11 cellular contexts compared by ENCODE assay signal in the genomic region with DNA sequence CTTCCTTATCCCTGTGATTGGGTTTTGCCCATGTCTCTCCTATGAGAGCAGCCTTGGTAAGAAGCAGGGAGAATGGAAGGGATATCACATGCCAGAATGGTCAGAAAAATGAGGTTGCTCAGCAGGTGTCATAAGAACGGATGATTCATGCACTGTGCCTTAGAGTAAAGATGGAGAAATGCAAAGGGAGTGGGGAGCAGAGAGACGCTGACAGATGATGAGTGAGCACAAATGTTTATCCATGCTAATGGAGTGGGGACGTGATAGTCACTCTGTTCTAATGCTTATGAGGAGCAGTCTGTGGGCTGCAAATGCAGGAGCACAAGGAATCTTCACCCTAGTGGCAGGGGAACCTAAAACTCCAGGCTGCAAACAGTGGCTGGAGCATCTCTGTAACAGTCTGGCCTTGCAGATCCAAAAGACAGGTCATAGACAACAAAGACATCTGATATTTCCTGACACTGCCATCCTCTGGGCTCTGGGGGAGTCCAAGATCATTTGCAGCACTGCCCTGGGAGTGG.
A peak's percentile ranks its signal among the peaks of the same experiment; 100 is the strongest.
DNase-seq lines count a peak whose midpoint lies in the region; ATAC-seq and TF ChIP-seq lines count a peak whose summit lies in the region.
"Had no signal": no experiment of that assay in that cellular context is flagged by ENCODE, and none has a peak within 500 bp of the region (broad histone marks: within the 10 kb centered on the region; RNA-seq: fewer than 3 reads in every experiment).

No MANE protein-coding gene starts in this region.

- peak overlapping the region; percentile 22; the same call in 1 of the 2 replicates for H3K4ac ChIP-seq in IMR-90 (ENCODE audit: low read depth, low read length)

- H4K5ac ChIP-seq in IMR-90 (ENCODE audit: low read depth, low read length) = no peak overlapping the region

- H3K36me3 Mint-ChIP-seq in Caco-2 (ENCODE audit: insufficient read depth, unreplicated experiment) = no peaks in the 10 kb centered on the region
- H3K36me3 Mint-ChIP-seq: CD4-positive, alpha-beta memory T cell had no signal

- ATAC-seq in IMR-90 (ENCODE audit: low read depth) (peak; percentile 78), GM18517 (IDR thresholded peaks at IDR 0.05; ENCODE audit: unreplicated experiment) (no peak)

- intact Hi-C loops in IMR-90 (cut with micrococcal nuclease) = no loop called here
- intact Hi-C loops in Caco-2 (cut with micrococcal nuclease; ENCODE audit: unreplicated experiment) = no loop called here

- no peak overlapping the region for H3K56ac ChIP-seq in IMR-90 (ENCODE audit: extremely low read depth, insufficient read depth, low read length)

- H2AK9ac ChIP-seq in IMR-90 (replicated peaks; ENCODE audit: low read depth, low read length, poor library complexity) = no peak overlapping the region

- H2AK5ac ChIP-seq in IMR-90 (ENCODE audit: low read depth, low read length) = 0 out of 2 replicates have a peak overlapping the region, but pooled peaks have one; percentile 67

- peak overlapping the region; percentile 66 for H4K91ac ChIP-seq in IMR-90 (ENCODE audit: insufficient read depth, low read depth, low read length)

- H2AFZ ChIP-seq in IMR-90 (replicated peaks; ENCODE audit: low read length, poor library complexity) = no peak overlapping the region

- BruUV-seq in IMR-90 (replicated peaks; lab: Mats Ljungman, UMichigan) (no TSS peak), Caco-2 (replicated peaks; lab: Mats Ljungman, UMichigan) (no TSS peak)

- H3K9me3 ChIP-seq in IMR-90 (ENCODE audit: control insufficient read depth, insufficient read depth, low read length) (no peaks in the 10 kb centered on the region), Caco-2 (no peaks in the 10 kb centered on the region)

- H3K36me3 ChIP-seq in IMR-90 (ENCODE audit: control insufficient read depth, insufficient read depth, low read length) = no peaks in the 10 kb centered on the region
- H3K36me3 ChIP-seq in brain microvascular endothelial cell (replicated peaks) = no peaks in the 10 kb centered on the region
- no peaks in the 10 kb centered on the region for H3K36me3 ChIP-seq in Caco-2 (ENCODE audit: control insufficient read depth, insufficient read depth, low read length)

- 0 out of 4 replicates have a peak overlapping the region, but pooled peaks of 1 of the 2 experiments have one; percentile 31 for H4K8ac ChIP-seq in IMR-90 (ENCODE audit: low read depth in 2 of 2, low read length in 2 of 2)

- dilution Hi-C loops in IMR-90 (cut with HindIII; ENCODE audit: low sequenced_read_pairs, unreplicated experiment) = no loop called here

- TF ChIP-seq CTCF in AG10803 (conservative IDR thresholded peaks at IDR 0.05; ENCODE audit: low read length) (peak; percentile 18; the same call in 1 of the 2 replicates), IMR-90 (conservative IDR thresholded peaks at IDR 0.05; ENCODE audit: low read depth, low read length) (no peak), brain microvascular endothelial cell (IDR thresholded peaks at IDR 0.05; ENCODE audit: low read depth, low read length, missing control alignments) (peak; percentile 19), Caco-2 (IDR thresholded peaks at IDR 0.05; ENCODE audit: insufficient read depth in 1 of 2, low read depth in 1 of 2, low read length in 1 of 2, severe bottlenecking in 1 of 2, unreplicated experiment in 1 of 2) (no peak)

- peaks cover 6% of the 10 kb centered on the region for H3K4me1 Mint-ChIP-seq in Caco-2 (ENCODE audit: low read depth, unreplicated experiment)
- H3K4me1 Mint-ChIP-seq: central memory CD8-positive, alpha-beta T cell had no signal

- in situ Hi-C loops in IMR-90 (cut with MboI; ENCODE audit: low sequenced_read_pairs) (loop anchor here (25.0 kb wide), 2 partner anchors 484 to 634 kb away; partner anchors contain the start of gene LRTM2), brain microvascular endothelial cell (cut with HindIII; ENCODE audit: low pct_ligation_motif_present, low sequenced_read_pairs) (no loop called here)

- no peak overlapping the region for H2BK5ac ChIP-seq in IMR-90 (ENCODE audit: low read depth, low read length, poor library complexity, severe bottlenecking)

- H3K4me3 Mint-ChIP-seq in Caco-2 (ENCODE audit: unreplicated experiment) = no peak overlapping the region
- H3K4me3 Mint-ChIP-seq: CD4-positive, alpha-beta memory T cell; central memory CD8-positive, alpha-beta T cell had no signal

- no peak overlapping the region for H3K27ac ChIP-seq in IMR-90 (ENCODE audit: insufficient read depth, low read length)
- H3K27ac ChIP-seq in brain microvascular endothelial cell = no peak overlapping the region

- H4K20me1 ChIP-seq in IMR-90 (ENCODE audit: insufficient read depth, low read length) = no peaks in the 10 kb centered on the region

- peaks cover 22% of the 10 kb centered on the region for H3K9me1 ChIP-seq in IMR-90 (ENCODE audit: insufficient read depth, low read length)

- H3K27ac Mint-ChIP-seq in Caco-2 (ENCODE audit: unreplicated experiment) = no peak overlapping the region
- H3K27ac Mint-ChIP-seq: CD4-positive, alpha-beta memory T cell had no signal

- no peak overlapping the region; the same call in 1 of the 2 replicates for H3K18ac ChIP-seq in IMR-90 (ENCODE audit: low read depth, low read length)

- no peak for TF ChIP-seq POLR2A in IMR-90 (IDR thresholded peaks at IDR 0.05; ENCODE audit: low read depth, low read length)

- peaks cover 38% of the 10 kb centered on the region for H3K27me3 Mint-ChIP-seq in Caco-2 (ENCODE audit: insufficient read depth, unreplicated experiment)

- H3K79me1 ChIP-seq in IMR-90 (ENCODE audit: low read depth in 1 of 2, low read length in 2 of 2) = peaks cover 0 to 5% of the 10 kb centered on the region in 2 experiments; a peak in 1 of 4 replicates

- H3K4me1 ChIP-seq in IMR-90 (ENCODE audit: control insufficient read depth, insufficient read depth, low read length) (peaks cover 30% of the 10 kb centered on the region), Caco-2 (no peaks in the 10 kb centered on the region)

- H3K4me3 ChIP-seq in AG10803 (ENCODE audit: low read length) = no peak overlapping the region
- no peak overlapping the region for H3K4me3 ChIP-seq in IMR-90 (ENCODE audit: insufficient read depth, low read depth, low read length)
- no peak overlapping the region for H3K4me3 ChIP-seq in brain microvascular endothelial cell (ENCODE audit: low read depth, low read length)
- no peak overlapping the region for H3K4me3 ChIP-seq in Caco-2 (ENCODE audit: low read depth, low read length)

- H3K9ac ChIP-seq in IMR-90 (ENCODE audit: low read depth, low read length) = no peak overlapping the region

- DNase-seq in AG10803 (ENCODE audit: low read depth) (peak; percentile 66), IMR-90 (peak; percentile 89), brain microvascular endothelial cell (peak; percentile 54), left kidney (ENCODE audit: low read depth, low spot score) (peak; percentile 80), HUDEP-2 (lab: John Stamatoyannopoulos, UW; ENCODE audit: unreplicated experiment in 76 of 76) (no peak), Caco-2 (no peak)
- DNase-seq in activated CD4-positive, alpha-beta T cell treated with anti-CD3 and anti-CD28 coated beads for 48 hours = no peak
- DNase-seq: CD4-positive, alpha-beta memory T cell; NCI-H1694 treated with DMSO at 0.1 percent for 48 hours had no signal

- POLR2A ChIA-PET in IMR-90 (lab: Charles Lee; ENCODE audit: unreplicated experiment) (no interaction called here), Caco-2 (lab: Charles Lee) (no interaction called here)

- H3K9me3 Mint-ChIP-seq in Caco-2 (ENCODE audit: unreplicated experiment) = no peaks in the 10 kb centered on the region
- H3K9me3 Mint-ChIP-seq: CD4-positive, alpha-beta memory T cell; central memory CD8-positive, alpha-beta T cell had no signal

- 5% methylated on average over 3 of the region's 3 CpGs; no CpG with 5 or more reads in 1 of the 2 experiments for WGBS in IMR-90 (ENCODE audit: extremely low coverage in 2 of 2, insufficient read length in 1 of 2), 2 experiments

- no peaks in the 10 kb centered on the region for H3K27me3 ChIP-seq in IMR-90 (ENCODE audit: control insufficient read depth, insufficient read depth, low read length)
- no peaks in the 10 kb centered on the region for H3K27me3 ChIP-seq in brain microvascular endothelial cell (replicated peaks)
- no peaks in the 10 kb centered on the region for H3K27me3 ChIP-seq in Caco-2 (replicated peaks; ENCODE audit: control insufficient read depth, insufficient read depth, low read length)

- no peak overlapping the region for H3K4me2 ChIP-seq in IMR-90 (ENCODE audit: low read depth, low read length)

- H3K23ac ChIP-seq in IMR-90 (ENCODE audit: low read depth, low read length) = no peak overlapping the region

- peak overlapping the region; percentile 28 for H2BK120ac ChIP-seq in IMR-90 (ENCODE audit: low read depth, low read length)

- H2BK15ac ChIP-seq in IMR-90 (ENCODE audit: low read depth, low read length) = no peak overlapping the region

- TF ChIP-seq RAD21 in IMR-90 (IDR thresholded peaks at IDR 0.05; ENCODE audit: low read length) = no peak

- H3K14ac ChIP-seq in IMR-90 (replicated peaks; ENCODE audit: low read depth, low read length) = no peak overlapping the region

- CTCF ChIA-PET in IMR-90 (lab: Yijun Ruan, JAX) (no interaction called here), Caco-2 (lab: Charles Lee) (no interaction called here)

- peak overlapping the region; percentile 9; the same call in 1 of the 2 replicates for H2BK20ac ChIP-seq in IMR-90 (ENCODE audit: low read depth, low read length)

TF ChIP-seq in IMR-90, 13 proteins besides CTCF, POLR2A, EP300 and RAD21 (continues in another document):
- peak; percentile 19; the same call in 1 of the 2 replicates for TF ChIP-seq BHLHE40 (IDR thresholded peaks at IDR 0.05; ENCODE audit: low read depth, low read length)
- TF ChIP-seq MXI1 (IDR thresholded peaks at IDR 0.05; ENCODE audit: borderline replicate concordance, low read depth, low read length) = no peak
- no peak for TF ChIP-seq CHD1 (IDR thresholded peaks at IDR 0.05; ENCODE audit: low read depth, low read length)
- TF ChIP-seq SMC3 (IDR thresholded peaks at IDR 0.05; ENCODE audit: low read depth, low read length) = no peak
- TF ChIP-seq FOS (IDR thresholded peaks at IDR 0.05; ENCODE audit: low read depth, low read length) = peak; percentile 44
- TF ChIP-seq RFX5 (IDR thresholded peaks at IDR 0.05; ENCODE audit: low read depth, low read length) = no peak
- no peak for TF ChIP-seq ELK1 (IDR thresholded peaks at IDR 0.05; ENCODE audit: borderline replicate concordance, low read depth, low read length)
- TF ChIP-seq CEBPB (IDR thresholded peaks at IDR 0.05; ENCODE audit: low read depth, low read length) = peak; percentile 74; the same call in 1 of the 2 replicates
- TF ChIP-seq RCOR1 (IDR thresholded peaks at IDR 0.05; ENCODE audit: insufficient replicate concordance, low read length) = peak; percentile 93

Comparison
In these comparisons a context has a peak if more than half of its experiments do, and no peak if none do; other contexts are left out.
1. DNase-seq: peak in AG10803 (single experiment), IMR-90 (single experiment), brain microvascular endothelial cell (single experiment) and left kidney (single experiment); none in activated CD4-positive, alpha-beta T cell treated with anti-CD3 and anti-CD28 coated beads for 48 hours (single experiment), HUDEP-2 (0 of 76) and Caco-2 (0 of 2).
2. CTCF ChIP-seq: peak in AG10803 (single experiment) and brain microvascular endothelial cell (single experiment); none in IMR-90 (single experiment) and Caco-2 (0 of 2).